In the genomic region with DNA sequence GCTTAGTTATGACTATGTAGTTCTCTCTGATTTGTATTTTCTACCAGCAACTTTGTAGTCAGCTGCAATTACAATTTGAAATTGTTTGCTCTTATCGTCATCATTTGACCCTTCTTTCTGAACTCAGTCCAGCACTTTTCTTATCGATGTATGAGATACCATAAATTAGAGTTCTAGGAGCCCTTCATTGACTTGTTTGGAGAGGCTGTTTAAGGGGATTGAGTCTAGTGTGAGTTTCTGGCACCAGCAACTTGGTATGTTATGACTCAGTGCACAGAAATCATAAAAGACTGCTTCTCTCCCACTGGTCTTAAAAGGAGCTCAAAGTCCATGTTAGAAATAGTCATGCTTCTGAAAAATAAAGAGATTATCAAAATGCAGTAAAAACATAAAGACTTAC, we compare ENCODE assay signal across 12 cellular contexts.
DNase-seq lines count a peak whose midpoint lies in the region; ATAC-seq and TF ChIP-seq lines count a peak whose summit lies in the region.
"Had no signal": no experiment of that assay in that cellular context is flagged by ENCODE, and none has a peak within 500 bp of the region (broad histone marks: within the 10 kb centered on the region; RNA-seq: fewer than 3 reads in every experiment).

No MANE protein-coding gene starts in this region.

- H3K9ac ChIP-seq in HCT116 (ENCODE audit: low read length) = no peak overlapping the region
- peak overlapping the region in 1 of 2 donors; percentile 7 for H3K9ac ChIP-seq in stomach smooth muscle (ENCODE audit: low read length in 2 of 2)

- no peaks in the 10 kb centered on the region for H3K9me2 ChIP-seq in HCT116 (ENCODE audit: insufficient read depth)

- RAD21 ChIA-PET in HCT116 (lab: Charles Lee; ENCODE audit: low non-redundant PET in 1 of 2, low total read pairs in 2 of 2, uncharacterized antibody in 2 of 2, unreplicated experiment in 2 of 2) = no interaction called here

- CTCF ChIA-PET in HCT116 (lab: Charles Lee) = no interaction called here

- H4K20me1 ChIP-seq in HCT116 (ENCODE audit: insufficient read depth) = no peaks in the 10 kb centered on the region

- TF ChIP-seq CTCF in HCT116 (IDR thresholded peaks at IDR 0.05 in 2 of 3, conservative IDR thresholded peaks at IDR 0.05 in 1 of 3; ENCODE audit: borderline replicate concordance in 1 of 3, insufficient read depth in 1 of 3, low read depth in 2 of 3, low read length in 2 of 3) (no peak), left ventricle myocardium inferior (IDR thresholded peaks at IDR 0.05; ENCODE audit: borderline replicate concordance) (no peak)

- BruUV-seq in HCT116 (replicated peaks; lab: Mats Ljungman, UMichigan) = no TSS peak

- no peaks in the 10 kb centered on the region for H3K27me3 ChIP-seq in HCT116 (ENCODE audit: insufficient read depth, low read length)
- H3K27me3 ChIP-seq in left ventricle myocardium inferior (ENCODE audit: low read depth) = no peaks in the 10 kb centered on the region
- no peaks in the 10 kb centered on the region for H3K27me3 ChIP-seq in stomach smooth muscle (ENCODE audit: control insufficient read depth in 1 of 2, insufficient read depth in 2 of 2, low read length in 2 of 2)

- no peak for TF ChIP-seq POLR2A in HCT116 (IDR thresholded peaks at IDR 0.05; ENCODE audit: borderline replicate concordance, extremely low read depth, insufficient read depth, insufficient read length)

- peak; percentile 71 for ATAC-seq in HCT116
- no peak for ATAC-seq in HG03571 (IDR thresholded peaks at IDR 0.05; ENCODE audit: unreplicated experiment)
- ATAC-seq: activated naive CD4-positive, alpha-beta T cell treated with anti-CD3 and anti-CD28 coated beads, Interleukin-2, amount 50 U/mL, for 72 hours had no signal

- peak overlapping the region; percentile 53 for H2AFZ ChIP-seq in HCT116 (ENCODE audit: low read depth, low read length, poor library complexity, severe bottlenecking)

- intact Hi-C loops in HCT116 (cut with micrococcal nuclease) (no loop called here), left ventricle myocardium inferior (cut with micrococcal nuclease) (no loop called here)

- peaks cover 21 to 39% of the 10 kb centered on the region in 2 experiments for H3K4me1 ChIP-seq in HCT116 (ENCODE audit: control insufficient read depth in 1 of 2, insufficient read depth in 2 of 2, low read length in 2 of 2)
- H3K4me1 ChIP-seq in left ventricle myocardium inferior = peaks cover 19% of the 10 kb centered on the region
- H3K4me1 ChIP-seq in stomach smooth muscle (ENCODE audit: control insufficient read depth, insufficient read depth, low read length) = no peaks in the 10 kb centered on the region

- POLR2A ChIA-PET in HCT116 (lab: Charles Lee) = interaction anchor here (2.1 kb wide), 1 partner anchor 191 kb away, joined by 4 read pairs; no protein-coding TSS in a partner anchor

- H3K4me2 ChIP-seq in HCT116 (ENCODE audit: low read length) = peak overlapping the region; percentile 66

- no peaks in the 10 kb centered on the region for H3K79me2 ChIP-seq in HCT116 (ENCODE audit: insufficient read depth, low read length)

- H3K9me3 ChIP-seq in HCT116 (ENCODE audit: control insufficient read depth in 1 of 2, insufficient read depth in 1 of 2, low read depth in 1 of 2, low read length in 2 of 2) (no peaks in the 10 kb centered on the region), left ventricle myocardium inferior (replicated peaks) (no peaks in the 10 kb centered on the region), stomach smooth muscle (ENCODE audit: control insufficient read depth in 2 of 2, low read length in 2 of 2) (no peaks in the 10 kb centered on the region)

- no peaks in the 10 kb centered on the region for H3K36me3 ChIP-seq in HCT116 (ENCODE audit: control insufficient read depth in 1 of 2, insufficient read depth in 2 of 2, low read length in 2 of 2)
- no peaks in the 10 kb centered on the region for H3K36me3 ChIP-seq in left ventricle myocardium inferior
- no peaks in the 10 kb centered on the region for H3K36me3 ChIP-seq in stomach smooth muscle (ENCODE audit: control insufficient read depth in 2 of 2, insufficient read depth in 2 of 2, low read length in 2 of 2)

- H3K4me3 ChIP-seq in HCT116 (replicated peaks in 1 of 2; ENCODE audit: low read depth in 1 of 2, low read length in 2 of 2) = peak overlapping the region in 1 of 2 experiments; percentile 22; a peak in 3 of 4 replicates
- peak overlapping the region; percentile 39 for H3K4me3 ChIP-seq in left ventricle myocardium inferior
- H3K4me3 ChIP-seq in stomach smooth muscle (ENCODE audit: low read length in 2 of 2) = peak overlapping the region; percentile 47 to 50

- no peak for TF ChIP-seq RAD21 in HCT116 (IDR thresholded peaks at IDR 0.05; ENCODE audit: low read depth)

- DNase-seq in HCT116 (ENCODE audit: low read depth, low spot score) (peak; percentile 76), SHP77 (lab: John Stamatoyannopoulos, UW) (peak; percentile 11 to 25), left ventricle myocardium inferior (no peak), medulla oblongata (ENCODE audit: extremely low spot score) (no peak), substantia nigra (lab: John Stamatoyannopoulos, UW) (no peak)
- DNase-seq in stimulated activated CD4-positive, alpha-beta T cell treated with anti-CD3 and anti-CD28 coated beads, Interleukin-1b, Interleukin-23, amount 100 ng/mL, for 48 hours = no peak
- DNase-seq: NCI-H1048; stimulated activated CD4-positive, alpha-beta T cell treated with anti-CD3 and anti-CD28 coated beads, Interleukin-4, amount 100 ng/mL, for 4 hours; T-helper 9 cell had no signal

- H3K27ac ChIP-seq in HCT116 (ENCODE audit: low read depth, low read length) = peak overlapping the region; percentile 71; the same call in 1 of the 2 replicates
- H3K27ac ChIP-seq in left ventricle myocardium inferior (replicated peaks) = peak overlapping the region; percentile 36
- peak overlapping the region; percentile 66 for H3K27ac ChIP-seq in stomach smooth muscle (ENCODE audit: low read length)
- no peak overlapping the region for H3K27ac ChIP-seq in substantia nigra (ENCODE audit: low read depth, low read length, poor library complexity, severe bottlenecking)

TF ChIP-seq in HCT116, 20 proteins besides CTCF, POLR2A, EP300 and RAD21:
- TF ChIP-seq TCF7L2 (IDR thresholded peaks at IDR 0.05; ENCODE audit: borderline replicate concordance, extremely low read depth, insufficient read depth, insufficient read length) = peak; percentile 12
- peak; percentile 54; the same call in 1 of the 2 replicates for TF ChIP-seq SP1 (IDR thresholded peaks at IDR 0.05; ENCODE audit: low read depth)
- TF ChIP-seq FOSL1 (IDR thresholded peaks at IDR 0.05; ENCODE audit: low read depth) = peak; percentile 71; the same call in 1 of the 2 replicates
- TF ChIP-seq JUND (IDR thresholded peaks at IDR 0.05) = peak; percentile 68
- no peak for TF ChIP-seq ZFX (IDR thresholded peaks at IDR 0.05)
- peak; percentile 54; the same call in 1 of the 2 replicates for TF ChIP-seq CBX3 (IDR thresholded peaks at IDR 0.05; ENCODE audit: low read depth)
- TF ChIP-seq ZNF274 (IDR thresholded peaks at IDR 0.05; ENCODE audit: low read depth, low read length) = no peak
- TF ChIP-seq SRF (IDR thresholded peaks at IDR 0.05; ENCODE audit: low read depth) = 0 out of 2 replicates have a peak, but pooled peaks have one; percentile 18
- TF ChIP-seq, protein P1, sequence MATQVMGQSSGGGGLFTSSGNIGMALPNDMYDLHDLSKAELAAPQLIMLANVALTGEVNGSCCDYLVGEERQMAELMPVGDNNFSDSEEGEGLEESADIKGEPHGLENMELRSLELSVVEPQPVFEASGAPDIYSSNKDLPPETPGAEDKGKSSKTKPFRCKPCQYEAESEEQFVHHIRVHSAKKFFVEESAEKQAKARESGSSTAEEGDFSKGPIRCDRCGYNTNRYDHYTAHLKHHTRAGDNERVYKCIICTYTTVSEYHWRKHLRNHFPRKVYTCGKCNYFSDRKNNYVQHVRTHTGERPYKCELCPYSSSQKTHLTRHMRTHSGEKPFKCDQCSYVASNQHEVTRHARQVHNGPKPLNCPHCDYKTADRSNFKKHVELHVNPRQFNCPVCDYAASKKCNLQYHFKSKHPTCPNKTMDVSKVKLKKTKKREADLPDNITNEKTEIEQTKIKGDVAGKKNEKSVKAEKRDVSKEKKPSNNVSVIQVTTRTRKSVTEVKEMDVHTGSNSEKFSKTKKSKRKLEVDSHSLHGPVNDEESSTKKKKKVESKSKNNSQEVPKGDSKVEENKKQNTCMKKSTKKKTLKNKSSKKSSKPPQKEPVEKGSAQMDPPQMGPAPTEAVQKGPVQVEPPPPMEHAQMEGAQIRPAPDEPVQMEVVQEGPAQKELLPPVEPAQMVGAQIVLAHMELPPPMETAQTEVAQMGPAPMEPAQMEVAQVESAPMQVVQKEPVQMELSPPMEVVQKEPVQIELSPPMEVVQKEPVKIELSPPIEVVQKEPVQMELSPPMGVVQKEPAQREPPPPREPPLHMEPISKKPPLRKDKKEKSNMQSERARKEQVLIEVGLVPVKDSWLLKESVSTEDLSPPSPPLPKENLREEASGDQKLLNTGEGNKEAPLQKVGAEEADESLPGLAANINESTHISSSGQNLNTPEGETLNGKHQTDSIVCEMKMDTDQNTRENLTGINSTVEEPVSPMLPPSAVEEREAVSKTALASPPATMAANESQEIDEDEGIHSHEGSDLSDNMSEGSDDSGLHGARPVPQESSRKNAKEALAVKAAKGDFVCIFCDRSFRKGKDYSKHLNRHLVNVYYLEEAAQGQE (IDR thresholded peaks at IDR 0.05; ENCODE audit: low read depth) = no peak
- TF ChIP-seq, protein P2, sequence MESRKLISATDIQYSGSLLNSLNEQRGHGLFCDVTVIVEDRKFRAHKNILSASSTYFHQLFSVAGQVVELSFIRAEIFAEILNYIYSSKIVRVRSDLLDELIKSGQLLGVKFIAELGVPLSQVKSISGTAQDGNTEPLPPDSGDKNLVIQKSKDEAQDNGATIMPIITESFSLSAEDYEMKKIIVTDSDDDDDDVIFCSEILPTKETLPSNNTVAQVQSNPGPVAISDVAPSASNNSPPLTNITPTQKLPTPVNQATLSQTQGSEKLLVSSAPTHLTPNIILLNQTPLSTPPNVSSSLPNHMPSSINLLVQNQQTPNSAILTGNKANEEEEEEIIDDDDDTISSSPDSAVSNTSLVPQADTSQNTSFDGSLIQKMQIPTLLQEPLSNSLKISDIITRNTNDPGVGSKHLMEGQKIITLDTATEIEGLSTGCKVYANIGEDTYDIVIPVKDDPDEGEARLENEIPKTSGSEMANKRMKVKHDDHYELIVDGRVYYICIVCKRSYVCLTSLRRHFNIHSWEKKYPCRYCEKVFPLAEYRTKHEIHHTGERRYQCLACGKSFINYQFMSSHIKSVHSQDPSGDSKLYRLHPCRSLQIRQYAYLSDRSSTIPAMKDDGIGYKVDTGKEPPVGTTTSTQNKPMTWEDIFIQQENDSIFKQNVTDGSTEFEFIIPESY (IDR thresholded peaks at IDR 0.05; ENCODE audit: extremely low read depth, insufficient replicate concordance, low read length) = no peak
TF ChIP-seq in HCT116: peak in this region for 6.

Comparison
In these comparisons a context has a peak if more than half of its experiments do, and no peak if none do; other contexts are left out.
1. DNase-seq: peak in HCT116 (single experiment) and SHP77 (2 of 2); none in left ventricle myocardium inferior (single experiment), stimulated activated CD4-positive, alpha-beta T cell treated with anti-CD3 and anti-CD28 coated beads, Interleukin-1b, Interleukin-23, amount 100 ng/mL, for 48 hours (single experiment), medulla oblongata (single experiment) and substantia nigra (0 of 49).